In the genomic region with DNA sequence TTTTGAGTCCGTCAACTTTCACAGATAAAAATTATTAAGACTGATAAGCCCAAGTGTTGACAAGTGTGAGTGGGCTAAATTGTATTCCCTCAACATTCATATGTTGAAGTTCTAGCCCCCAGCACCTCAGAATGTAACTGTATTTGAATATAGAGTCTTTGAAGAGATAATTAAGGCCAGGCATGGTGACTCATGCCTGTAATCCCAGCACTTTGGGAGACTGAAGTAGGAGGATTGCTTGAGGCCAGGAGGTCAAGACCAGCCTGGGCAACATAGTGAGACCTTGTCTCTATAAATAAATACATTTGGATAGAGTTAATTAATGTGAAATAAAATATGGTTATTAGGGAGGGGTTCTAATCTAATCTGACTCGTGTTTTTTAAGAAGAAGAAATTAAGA, we compare ENCODE assay signal across 19 cellular contexts. TPM values are rescaled to one million over a fixed set of nuclear protein-coding genes. Genes with fewer than 3 reads are reported as not detected.
DNase-seq lines count a peak whose midpoint lies in the region; ATAC-seq, FAIRE-seq and TF ChIP-seq lines count a peak whose summit lies in the region.
"Had no signal": no experiment of that assay in that cellular context is flagged by ENCODE, and none has a peak within 500 bp of the region (broad histone marks: within the 10 kb centered on the region; RNA-seq: fewer than 3 reads in every experiment).

No MANE protein-coding gene starts in this region.

- CTCF ChIA-PET in IMR-90 (lab: Yijun Ruan, JAX) (no interaction called here), H1 (lab: Charles Lee; ENCODE audit: partially characterized antibody) (interaction anchor here (1.6 to 2.6 kb wide), 2 partner anchors 14 to 21 kb away, joined by 4 to 11 read pairs; no protein-coding TSS in a partner anchor)

- in situ Hi-C loops in IMR-90 (cut with MboI; ENCODE audit: low sequenced_read_pairs), result no loop called here

- H3K36me3 ChIP-seq in IMR-90 (ENCODE audit: control insufficient read depth, insufficient read depth, low read length) (no peaks in the 10 kb centered on the region), H1 (ENCODE audit: control insufficient read depth in 2 of 4, insufficient read depth in 4 of 4, low read length in 3 of 4) (no peaks in the 10 kb centered on the region), left lung (no peaks in the 10 kb centered on the region)

- H4K8ac ChIP-seq in IMR-90 (ENCODE audit: low read depth in 2 of 2, low read length in 2 of 2), result no peak overlapping the region
- no peak overlapping the region for H4K8ac ChIP-seq in H1 (ENCODE audit: extremely low read depth, insufficient read depth, low read length)

- peaks cover 7% of the 10 kb centered on the region for H3K9me1 ChIP-seq in IMR-90 (ENCODE audit: insufficient read depth, low read length)

- no peaks in the 10 kb centered on the region for H3K79me2 ChIP-seq in H1 (ENCODE audit: control insufficient read depth in 1 of 2, insufficient read depth in 2 of 2, low read length in 2 of 2)

- TF ChIP-seq POLR2A in IMR-90 (IDR thresholded peaks at IDR 0.05; ENCODE audit: low read depth, low read length) (no peak), H1 (IDR thresholded peaks at IDR 0.05; ENCODE audit: control extremely low read depth in 1 of 2, low read depth in 2 of 2, low read length in 2 of 2) (no peak)

- no peak for ATAC-seq in IMR-90 (ENCODE audit: low read depth)
- no peak for ATAC-seq in left lung

- no peak overlapping the region for H2AFZ ChIP-seq in IMR-90 (replicated peaks; ENCODE audit: low read length, poor library complexity)
- H2AFZ ChIP-seq in H1 (ENCODE audit: low read length), result no peak overlapping the region
- H2AFZ ChIP-seq: PC-9 had no signal

- H3K4me2 ChIP-seq in IMR-90 (ENCODE audit: low read depth, low read length), result no peak overlapping the region
- no peak overlapping the region for H3K4me2 ChIP-seq in H1 (ENCODE audit: insufficient read depth in 1 of 2, low read depth in 2 of 2, low read length in 2 of 2)
- H3K4me2 ChIP-seq: KMS-11, PC-9 had no signal

- TF ChIP-seq CTCF in IMR-90 (conservative IDR thresholded peaks at IDR 0.05; ENCODE audit: low read depth, low read length), result no peak
- no peak for TF ChIP-seq CTCF in H1 (IDR thresholded peaks at IDR 0.05; ENCODE audit: control extremely low read depth in 1 of 3, insufficient read depth in 1 of 3, low read depth in 1 of 3, low read length in 3 of 3)
- TF ChIP-seq CTCF in left lung (IDR thresholded peaks at IDR 0.05), result no peak

- H4K20me1 ChIP-seq in IMR-90 (ENCODE audit: insufficient read depth, low read length) (no peaks in the 10 kb centered on the region), H1 (replicated peaks in 1 of 2; ENCODE audit: control insufficient read depth in 1 of 2, insufficient read depth in 2 of 2, low read length in 2 of 2) (no peaks in the 10 kb centered on the region)

- H3K4me3 ChIP-seq in IMR-90 (ENCODE audit: insufficient read depth, low read depth, low read length) (no peak overlapping the region), H1 (ENCODE audit: extremely low read depth in 1 of 4, insufficient read depth in 2 of 4, low read depth in 3 of 4, low read length in 4 of 4) (no peak overlapping the region), left lung (no peak overlapping the region)
- H3K4me3 ChIP-seq: PC-9 had no signal

- TF ChIP-seq EP300 in H1 (IDR thresholded peaks at IDR 0.05; ENCODE audit: borderline replicate concordance in 1 of 2, low read depth in 2 of 2, low read length in 2 of 2), result no peak

- no TSS peak for BruUV-seq in IMR-90 (replicated peaks; lab: Mats Ljungman, UMichigan)

- H3K9me3 ChIP-seq in IMR-90 (ENCODE audit: control insufficient read depth, insufficient read depth, low read length) (no peaks in the 10 kb centered on the region), H1 (ENCODE audit: insufficient read depth in 2 of 2, low read depth in 1 of 2, low read length in 1 of 2) (no peaks in the 10 kb centered on the region), left lung (no peaks in the 10 kb centered on the region)

- no peaks in the 10 kb centered on the region for H3K27me3 ChIP-seq in IMR-90 (ENCODE audit: control insufficient read depth, insufficient read depth, low read length)
- H3K27me3 ChIP-seq in H1 (replicated peaks in 1 of 4; ENCODE audit: control insufficient read depth in 3 of 4, extremely low read depth in 1 of 4, insufficient read depth in 3 of 4, low read length in 3 of 4), result no peaks in the 10 kb centered on the region
- no peaks in the 10 kb centered on the region for H3K27me3 ChIP-seq in left lung

- dilution Hi-C loops in IMR-90 (cut with HindIII; ENCODE audit: low sequenced_read_pairs, unreplicated experiment), result no loop called here

- H3K4me1 ChIP-seq in IMR-90 (ENCODE audit: control insufficient read depth, insufficient read depth, low read length), result peaks cover 3% of the 10 kb centered on the region; the same call in 1 of the 2 replicates
- peaks cover 5 to 19% (median 11%) of the 10 kb centered on the region in 4 experiments for H3K4me1 ChIP-seq in H1 (replicated peaks in 1 of 4; ENCODE audit: control insufficient read depth in 3 of 4, insufficient read depth in 4 of 4, low read length in 3 of 4)
- peaks cover 0 to 13% of the 10 kb centered on the region in 2 donors for H3K4me1 ChIP-seq in left lung

- no peak overlapping the region for H3K27ac ChIP-seq in IMR-90 (ENCODE audit: insufficient read depth, low read length)
- H3K27ac ChIP-seq in H1 (ENCODE audit: low read depth, low read length), result no peak overlapping the region
- no peak overlapping the region for H3K27ac ChIP-seq in left lung
- H3K27ac ChIP-seq: KMS-11 had no signal

- H3K23ac ChIP-seq in IMR-90 (ENCODE audit: low read depth, low read length) (no peak overlapping the region), H1 (ENCODE audit: insufficient read length) (no peak overlapping the region)

- TF ChIP-seq RAD21 in IMR-90 (IDR thresholded peaks at IDR 0.05; ENCODE audit: low read length), result no peak
- no peak for TF ChIP-seq RAD21 in H1 (IDR thresholded peaks at IDR 0.05 in 1 of 2, conservative IDR thresholded peaks at IDR 0.05 in 1 of 2; ENCODE audit: low read depth in 2 of 2, low read length in 2 of 2)

- 100% methylated on average over 1 of the region's 2 CpGs; no CpG with 5 or more reads in 1 of the 2 experiments for WGBS in IMR-90 (ENCODE audit: extremely low coverage in 2 of 2, insufficient read length in 1 of 2), 2 experiments
- WGBS in H1 (ENCODE audit: extremely low coverage in 1 of 2, insufficient coverage in 1 of 2, insufficient read length in 1 of 2, insufficient replicate concordance in 2 of 2, low coverage in 1 of 2, low lambda C conversion rate in 2 of 2, missing lambda C conversion rate in 1 of 2), 2 experiments, result 94% methylated on average over 2 of the region's 2 CpGs; no CpG with 5 or more reads in 1 of the 2 experiments

- H4K91ac ChIP-seq in IMR-90 (ENCODE audit: insufficient read depth, low read depth, low read length) (no peak overlapping the region), H1 (replicated peaks; ENCODE audit: insufficient read length, low read length) (no peak overlapping the region)

- no peaks in the 10 kb centered on the region; the same call in 1 of the 2 replicates for H3K23me2 ChIP-seq in H1 (ENCODE audit: low read depth, low read length)

- no peak overlapping the region for H2BK12ac ChIP-seq in H1 (ENCODE audit: low read depth, low read length)

- no peak overlapping the region for H3K56ac ChIP-seq in IMR-90 (ENCODE audit: extremely low read depth, insufficient read depth, low read length)
- H3K56ac ChIP-seq in H1 (replicated peaks; ENCODE audit: insufficient read length, low read depth, low read length), result no peak overlapping the region

- no peak overlapping the region for H2BK5ac ChIP-seq in IMR-90 (ENCODE audit: low read depth, low read length, poor library complexity, severe bottlenecking)
- no peak overlapping the region for H2BK5ac ChIP-seq in H1 (ENCODE audit: low read depth, low read length)

- POLR2A ChIA-PET in IMR-90 (lab: Charles Lee; ENCODE audit: unreplicated experiment) (no interaction called here), H1 (lab: Charles Lee; ENCODE audit: partially characterized antibody) (no interaction called here)

- peak overlapping the region; percentile 67; the same call in 1 of the 2 replicates for H2BK20ac ChIP-seq in IMR-90 (ENCODE audit: low read depth, low read length)
- H2BK20ac ChIP-seq in H1 (ENCODE audit: low read length), result 0 out of 2 replicates have a peak overlapping the region, but pooled peaks have one; percentile 35

- H3K14ac ChIP-seq in IMR-90 (replicated peaks; ENCODE audit: low read depth, low read length) (no peak overlapping the region), H1 (ENCODE audit: insufficient read length) (no peak overlapping the region)

- H3K4ac ChIP-seq in IMR-90 (ENCODE audit: low read depth, low read length) (no peak overlapping the region), H1 (replicated peaks; ENCODE audit: insufficient read length, low read depth, low read length) (no peak overlapping the region)

- H3K79me1 ChIP-seq in IMR-90 (ENCODE audit: low read depth in 1 of 2, low read length in 2 of 2), result no peaks in the 10 kb centered on the region
- no peaks in the 10 kb centered on the region for H3K79me1 ChIP-seq in H1 (ENCODE audit: low read depth, low read length)

- DNase-seq in EH (ENCODE audit: low read depth) (peak; percentile 48), IMR-90 (peak; percentile 21), H1 (ENCODE audit: low read depth in 1 of 2, low spot score in 2 of 2) (no peak), iris pigment epithelial cell (ENCODE audit: low read depth) (peak; percentile 14), T-helper 9 cell (no peak), NCI-H345 treated with DMSO at 0.1 percent for 48 hours (lab: John Stamatoyannopoulos, UW; ENCODE audit: unreplicated experiment) (no peak), A172 (ENCODE audit: low spot score) (no peak), left lung (no peak)
- DNase-seq: AML-193, GOT3, MM.1S, NCI-H1105, NCI-H187, NCI-H446 treated with DMSO at 0.1 percent for 48 hours, NCI-H748 treated with DMSO at 0.1 percent for 48 hours, PC-9 had no signal

- 0 out of 3 replicates have a peak overlapping the region, but pooled peaks have one; percentile 83 for H2BK15ac ChIP-seq in IMR-90 (ENCODE audit: low read depth, low read length)
- H2BK15ac ChIP-seq in H1 (ENCODE audit: low read length), result no peak overlapping the region

- H3K18ac ChIP-seq in IMR-90 (ENCODE audit: low read depth, low read length) (no peak overlapping the region), H1 (ENCODE audit: extremely low read depth, low read length) (no peak overlapping the region)

- H2AK9ac ChIP-seq in IMR-90 (replicated peaks; ENCODE audit: low read depth, low read length, poor library complexity), result no peak overlapping the region

- H2AK5ac ChIP-seq in IMR-90 (ENCODE audit: low read depth, low read length) (no peak overlapping the region), H1 (ENCODE audit: low read depth, low read length) (no peak overlapping the region)

- H3K9ac ChIP-seq in IMR-90 (ENCODE audit: low read depth, low read length) (no peak overlapping the region), H1 (replicated peaks in 1 of 4; ENCODE audit: extremely low read depth in 1 of 4, low read depth in 3 of 4, low read length in 3 of 4) (no peak overlapping the region)
- H3K9ac ChIP-seq: KMS-11 had no signal

- H4K5ac ChIP-seq in IMR-90 (ENCODE audit: low read depth, low read length), result no peak overlapping the region
- H4K5ac ChIP-seq in H1 (ENCODE audit: insufficient read length, low read depth, low read length), result no peak overlapping the region

- intact Hi-C loops in IMR-90 (cut with micrococcal nuclease), result loop anchor here (2.0 kb wide), 1 partner anchor 13 kb away; no protein-coding TSS in a partner anchor
- intact Hi-C loops in left lung (cut with DNase I), result no loop called here

- no peak overlapping the region for H2BK120ac ChIP-seq in IMR-90 (ENCODE audit: low read depth, low read length)
- H2BK120ac ChIP-seq in H1 (replicated peaks; ENCODE audit: low read depth, low read length), result no peak overlapping the region

- FAIRE-seq in H1 (lab: Jason Lieb, UNC), result no peak
- FAIRE-seq: G401.6, GM12891 had no signal

RNA-seq across cellular contexts. Expression of a gene that starts 29.7 kb away (rescaled TPM):
- total RNA-seq in IMR-90 (2012; rRNA removed) (16.0 and 21.9 TPM in 2 replicates), left lung (10 to 100 TPM; 37.6 to 57.3 TPM)
- polyA plus RNA-seq in IMR-90 (2012; rRNA removed) (19.9 and 21.6 TPM in 2 replicates), H1 (2011; rRNA removed) (41.3 and 47.5 TPM in 2 replicates)
- polyA plus RNA-seq in IMR-90 (2012; cell fraction: cytosol; rRNA removed), result 11.0 and 18.4 TPM in 2 replicates
- 27.6 and 29.2 TPM in 2 replicates for polyA plus RNA-seq in IMR-90 (2012; cell fraction: nucleus; rRNA removed; ENCODE audit: low replicate concordance)
- 42.0 TPM in 2 replicates for total RNA-seq in H1 (2021; fragmentation: NEBNext Ultra II Directional; extraction: Animal tissue kit (Norgen Biotek cat#: 25700))
- polyA plus RNA-seq in H1 (2011; cell fraction: cytosol; rRNA removed), result 50.1 TPM
- polyA plus RNA-seq in H1 (2011; cell fraction: nucleus; rRNA removed), result 59.7 TPM
- polyA plus RNA-seq in H1 (2012, experiment 1 of 2), result 49.1 to 53.2 TPM (median 52.4 TPM) in 4 replicates
- polyA plus RNA-seq in H1 (2012, experiment 2 of 2), result 15.0 TPM
- polyA plus RNA-seq in H1 (2013, experiment 1 of 2), result 14.5 TPM
- polyA plus RNA-seq in H1 (2013, experiment 2 of 2), result 14.1 TPM
- 25.4 and 26.3 TPM in 2 replicates for polyA minus RNA-seq in H1 (2011; rRNA and poly(A)+ RNA removed)
- 19.2 TPM for polyA minus RNA-seq in H1 (2011; cell fraction: cytosol; rRNA and poly(A)+ RNA removed)
- polyA minus RNA-seq in H1 (2011; cell fraction: nucleus; rRNA and poly(A)+ RNA removed), result 21.9 TPM
- 49.9 and 61.0 TPM in 2 replicates for total RNA-seq in A172 (2014; rRNA removed; shearing (Covaris generic))

Comparison
In these comparisons a context has a peak if more than half of its experiments do, and no peak if none do; other contexts are left out.
1. DNase-seq: peak in EH (single experiment), IMR-90 (single experiment) and iris pigment epithelial cell (single experiment); none in H1 (0 of 2), T-helper 9 cell (single experiment), NCI-H345 treated with DMSO at 0.1 percent for 48 hours (single experiment), A172 (single experiment) and left lung (0 of 2).